In the genomic region with DNA sequence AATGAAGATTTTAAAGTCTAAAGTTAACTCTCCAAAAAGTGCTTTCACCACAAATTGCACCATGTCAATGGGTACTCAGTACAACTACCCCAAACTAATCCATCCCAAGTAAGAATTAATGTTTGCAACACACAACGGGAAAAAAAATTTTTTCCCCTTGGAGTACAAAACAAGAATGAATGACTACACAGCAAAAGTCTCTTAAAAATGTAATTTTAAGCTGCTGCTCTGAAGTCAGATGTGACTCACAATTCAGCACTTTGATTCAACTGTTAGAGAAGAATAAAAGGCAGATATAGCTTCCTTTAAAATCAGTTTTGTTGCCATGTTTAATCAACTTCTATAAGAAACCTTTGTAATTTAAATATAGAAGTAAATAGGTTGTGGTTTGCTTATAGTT, we compare ENCODE assay signal across 15 cellular contexts. TPM values are rescaled to one million over a fixed set of nuclear protein-coding genes. Genes with fewer than 3 reads are reported as not detected.
A peak's percentile ranks its signal among the peaks of the same experiment; 100 is the strongest.
DNase-seq lines count a peak whose midpoint lies in the region; TF ChIP-seq lines count a peak whose summit lies in the region.
"Had no signal": no experiment of that assay in that cellular context is flagged by ENCODE, and none has a peak within 500 bp of the region (broad histone marks: within the 10 kb centered on the region; RNA-seq: fewer than 3 reads in every experiment).

No MANE protein-coding gene starts in this region.

- WGBS in SK-N-SH (ENCODE audit: low lambda C conversion rate) = 27% methylated on average over 1 of the region's 1 CpG

- no peaks in the 10 kb centered on the region for H4K20me1 ChIP-seq in SK-N-SH (ENCODE audit: insufficient read depth)

- no peak overlapping the region for H2AFZ ChIP-seq in SK-N-SH (ENCODE audit: low read depth)

- POLR2A ChIA-PET in SK-N-SH (lab: Yijun Ruan, JAX) = no interaction called here

- H3K4me3 ChIP-seq in SK-N-SH (ENCODE audit: low read depth in 2 of 2, low read length in 1 of 2) = no peak overlapping the region
- peak overlapping the region in 57 of 59 donors; percentile 0 to 64 (median 46) for H3K4me3 ChIP-seq in dorsolateral prefrontal cortex

- CTCF ChIA-PET in SK-N-SH (lab: Yijun Ruan, JAX) = interaction anchor here (0.6 to 1.9 kb wide), 4 partner anchors 16 to 186 kb away, joined by 3 to 7 read pairs (median 4); no protein-coding TSS in a partner anchor

- H3K4me2 ChIP-seq in SK-N-SH = 0 out of 2 replicates have a peak overlapping the region, but pooled peaks have one; percentile 56

- TF ChIP-seq CTCF in SK-N-SH (IDR thresholded peaks at IDR 0.05) (no peak), dorsolateral prefrontal cortex (IDR thresholded peaks at IDR 0.05 in 54 of 56, conservative IDR thresholded peaks at IDR 0.05 in 2 of 56; ENCODE audit: low read depth in 1 of 56, partially characterized antibody in 56 of 56) (no peak)

- intact Hi-C loops in dorsolateral prefrontal cortex (cut with DNase I) = no loop called here

- peaks cover 11 to 14% of the 10 kb centered on the region in 2 experiments; a peak in 3 of 4 replicates for H3K4me1 ChIP-seq in SK-N-SH (ENCODE audit: control insufficient read depth in 1 of 2, insufficient read depth in 2 of 2, low read depth in 1 of 2, low read length in 1 of 2)

- peaks cover 20 to 29% of the 10 kb centered on the region in 2 experiments for H3K36me3 ChIP-seq in SK-N-SH (replicated peaks in 1 of 2; ENCODE audit: control insufficient read depth in 1 of 2, insufficient read depth in 2 of 2, low read length in 1 of 2)

- no peak overlapping the region for H3K9ac ChIP-seq in SK-N-SH

- H3K9me3 ChIP-seq in SK-N-SH = no peaks in the 10 kb centered on the region

- H3K9me2 ChIP-seq in SK-N-SH = no peaks in the 10 kb centered on the region

- peak; percentile 65 for DNase-seq in EH (ENCODE audit: low read depth)
- no peak for DNase-seq in SK-N-SH
- DNase-seq in dorsolateral prefrontal cortex = no peak
- DNase-seq in superior temporal gyrus (ENCODE audit: extremely low spot score) = peak; percentile 29
- no peak for DNase-seq in stimulated activated CD4-positive, alpha-beta T cell treated with anti-CD3 and anti-CD28 coated beads, Interleukin-2, amount 100 ng/mL, for 48 hours
- no peak for DNase-seq in HPDE6-E6E7 (ENCODE audit: extremely low spot score)
- DNase-seq in activated naive CD4-positive, alpha-beta T cell treated with anti-CD3 and anti-CD28 coated beads, Interleukin-2, amount 50 U/mL, for 16 hours = no peak
- DNase-seq: ACHN, C1 segment of cervical spinal cord, DMS 273 treated with DMSO at 0.1 percent for 48 hours, MM.1S, NCI-H1417, NCI-H2029, NCI-H510A treated with DMSO at 0.1 percent for 48 hours, SHP77 treated with DMSO at 0.1 percent for 48 hours had no signal

- peaks cover 21% of the 10 kb centered on the region for H3F3A ChIP-seq in SK-N-SH (replicated peaks; ENCODE audit: insufficient read depth)

- TF ChIP-seq RAD21 in SK-N-SH (IDR thresholded peaks at IDR 0.05; ENCODE audit: low read length) = no peak

- H3K27me3 ChIP-seq in SK-N-SH (ENCODE audit: insufficient read depth) (no peaks in the 10 kb centered on the region), dorsolateral prefrontal cortex (no peaks in the 10 kb centered on the region)

- no peaks in the 10 kb centered on the region for H3K79me2 ChIP-seq in SK-N-SH (ENCODE audit: insufficient read depth)

- no peak for TF ChIP-seq EP300 in SK-N-SH (IDR thresholded peaks at IDR 0.05; ENCODE audit: borderline replicate concordance in 1 of 2, low read depth in 1 of 2, low read length in 1 of 2)

- H3K27ac ChIP-seq in SK-N-SH (ENCODE audit: low read depth in 2 of 2, low read length in 1 of 2) (peak overlapping the region in 1 of 2 experiments; percentile 47; a peak in 3 of 4 replicates), dorsolateral prefrontal cortex (peak overlapping the region in 35 of 59 donors; percentile 1 to 94 (median 71))

TF ChIP-seq in SK-N-SH, 30 proteins besides CTCF, POLR2A, EP300 and RAD21:
- TF ChIP-seq JUND (IDR thresholded peaks at IDR 0.05) = peak; percentile 39
- peak; percentile 67 for TF ChIP-seq FOSL2 (IDR thresholded peaks at IDR 0.05; ENCODE audit: borderline replicate concordance, low read depth)
- no peak for TF ChIP-seq TAF1 (IDR thresholded peaks at IDR 0.05; ENCODE audit: borderline replicate concordance, low read depth, low read length)
- 0 out of 2 replicates have a peak, but pooled peaks have one; percentile 26 for TF ChIP-seq TCF12 (IDR thresholded peaks at IDR 0.05)
- no peak for TF ChIP-seq USF2 (IDR thresholded peaks at IDR 0.05; ENCODE audit: borderline replicate concordance, low read depth, low read length)

RNA-seq across cellular contexts. Expression of gene VPS33A, which starts 42.5 kb away (rescaled TPM):
- polyA plus RNA-seq in SK-N-SH (2012; rRNA removed) = 17.0 and 18.4 TPM in 2 replicates
- 15.8 and 16.4 TPM in 2 replicates for polyA plus RNA-seq in SK-N-SH (2012; cell fraction: cytosol; rRNA removed)
- 16.4 and 17.1 TPM in 2 replicates for polyA plus RNA-seq in SK-N-SH (2012; cell fraction: nucleus; rRNA removed)
- total RNA-seq in dorsolateral prefrontal cortex = 10 to 100 TPM; 17.9 to 38.0 (median 28.0) TPM

Comparison
In these comparisons a context has a peak if more than half of its experiments do, and no peak if none do; other contexts are left out.
1. DNase-seq: peak in EH (single experiment) and superior temporal gyrus (single experiment); none in SK-N-SH (single experiment), dorsolateral prefrontal cortex (0 of 10), stimulated activated CD4-positive, alpha-beta T cell treated with anti-CD3 and anti-CD28 coated beads, Interleukin-2, amount 100 ng/mL, for 48 hours (0 of 2), HPDE6-E6E7 (single experiment) and activated naive CD4-positive, alpha-beta T cell treated with anti-CD3 and anti-CD28 coated beads, Interleukin-2, amount 50 U/mL, for 16 hours (single experiment).
2. H3K4me3 ChIP-seq: peak in dorsolateral prefrontal cortex (57 of 59); none in SK-N-SH (0 of 2).